In genomic region chr7:46580756-46581155, GRCh38 we compare ENCODE assay signal across 16 cellular contexts.
A peak's percentile ranks its signal among the peaks of the same experiment; 100 is the strongest.
DNase-seq lines count a peak whose midpoint lies in the region; ATAC-seq and TF ChIP-seq lines count a peak whose summit lies in the region.
"Had no signal": no experiment of that assay in that cellular context is flagged by ENCODE, and none has a peak within 500 bp of the region (broad histone marks: within the 10 kb centered on the region; RNA-seq: fewer than 3 reads in every experiment).

No MANE protein-coding gene starts in this region.

- intact Hi-C loops in lower lobe of right lung (cut with DNase I) = no loop called here

- TF ChIP-seq CTCF in osteocyte (IDR thresholded peaks at IDR 0.05) = no peak
- no peak for TF ChIP-seq CTCF in lower lobe of right lung (IDR thresholded peaks at IDR 0.05)

- peak overlapping the region in 8 of 11 experiments; percentile 17 to 80 (median 73); a peak in 15 of 22 replicates for H3K27ac ChIP-seq in BLaER1 treated with 17β-estradiol and CSF1 and Interleukin-3, amounts not matched to agents 10 nM and 100 nM
- H3K27ac ChIP-seq in lower lobe of right lung = no peak overlapping the region
- H3K27ac ChIP-seq: A549 had no signal

- no peaks in the 10 kb centered on the region for H4K20me1 ChIP-seq in BLaER1 treated with 17β-estradiol and CSF1 and Interleukin-3, amounts not matched to agents 10 nM and 100 nM

- peaks cover 2 to 29% (median 14%) of the 10 kb centered on the region in 11 experiments; a peak in 14 of 22 replicates for H3K9me3 ChIP-seq in BLaER1 treated with 17β-estradiol and CSF1 and Interleukin-3, amounts not matched to agents 10 nM and 100 nM (replicated peaks in 1 of 11)
- no peaks in the 10 kb centered on the region for H3K9me3 ChIP-seq in lower lobe of right lung
- H3K9me3 ChIP-seq: A549 had no signal

- H3K4me3 Mint-ChIP-seq in osteocyte (ENCODE audit: unreplicated experiment) = no peak overlapping the region
- H3K4me3 Mint-ChIP-seq: CD4-positive, alpha-beta T cell; GM23338 had no signal

- DNase-seq in amniotic epithelial cell (ENCODE audit: low read depth) = peak; percentile 77
- DNase-seq in osteocyte (ENCODE audit: extremely low spot score, unreplicated experiment) = no peak
- DNase-seq in activated effector memory CD4-positive, alpha-beta T cell treated with anti-CD3 and anti-CD28 coated beads, Interleukin-2, amount 50 U/mL, for 16 hours = no peak
- no peak for DNase-seq in NCI-H2227 treated with DMSO at 0.1 percent for 48 hours (lab: John Stamatoyannopoulos, UW)
- no peak for DNase-seq in central memory CD4-positive, alpha-beta T cell
- DNase-seq in lower lobe of right lung = no peak
- DNase-seq: C1 segment of cervical spinal cord; Calu3; CD4-positive, alpha-beta T cell; DMS 273 treated with DMSO at 0.1 percent for 48 hours; DMS79; H7; IMR-90 had no signal

- H3K36me3 ChIP-seq in BLaER1 treated with 17β-estradiol and CSF1 and Interleukin-3, amounts not matched to agents 10 nM and 100 nM = no peaks in the 10 kb centered on the region
- no peaks in the 10 kb centered on the region for H3K36me3 ChIP-seq in lower lobe of right lung

- H3K4me2 ChIP-seq in BLaER1 treated with 17β-estradiol and CSF1 and Interleukin-3, amounts not matched to agents 10 nM and 100 nM = peak overlapping the region; percentile 12 to 84 (median 77); a peak in 21 of 22 replicates
- H3K4me2 ChIP-seq: A549, GM23338 had no signal

- H3K4me1 ChIP-seq in BLaER1 treated with 17β-estradiol and CSF1 and Interleukin-3, amounts not matched to agents 10 nM and 100 nM = peaks cover 32 to 51% (median 40%) of the 10 kb centered on the region in 10 experiments
- no peaks in the 10 kb centered on the region for H3K4me1 ChIP-seq in lower lobe of right lung

- no peaks in the 10 kb centered on the region for H3K27me3 ChIP-seq in BLaER1 treated with 17β-estradiol and CSF1 and Interleukin-3, amounts not matched to agents 10 nM and 100 nM
- no peaks in the 10 kb centered on the region for H3K27me3 ChIP-seq in lower lobe of right lung (ENCODE audit: low read depth)

- no peak for ATAC-seq in lower lobe of right lung
- ATAC-seq: A549, GM23338 had no signal

- no peaks in the 10 kb centered on the region for H3K27me3 Mint-ChIP-seq in osteocyte (ENCODE audit: unreplicated experiment)
- H3K27me3 Mint-ChIP-seq: CD4-positive, alpha-beta T cell had no signal

- peak overlapping the region in 6 of 11 experiments; percentile 28 to 65 (median 58); a peak in 11 of 22 replicates for H3K9ac ChIP-seq in BLaER1 treated with 17β-estradiol and CSF1 and Interleukin-3, amounts not matched to agents 10 nM and 100 nM

- H3K9me3 Mint-ChIP-seq in osteocyte (ENCODE audit: unreplicated experiment) = peaks cover 11% of the 10 kb centered on the region
- H3K9me3 Mint-ChIP-seq: GM23338 had no signal

- peaks cover 47% of the 10 kb centered on the region for H3K4me1 Mint-ChIP-seq in osteocyte (ENCODE audit: unreplicated experiment)
- H3K4me1 Mint-ChIP-seq: GM23338 had no signal

- H3K27ac Mint-ChIP-seq in osteocyte (ENCODE audit: unreplicated experiment) = peak overlapping the region; percentile 88
- H3K27ac Mint-ChIP-seq: CD4-positive, alpha-beta T cell; GM23338 had no signal

- no peaks in the 10 kb centered on the region for H3K36me3 Mint-ChIP-seq in osteocyte (ENCODE audit: unreplicated experiment)

- 0 out of 20 replicates have a peak overlapping the region, but pooled peaks of 2 of the 10 experiments have one; percentile 2 to 34 for H3K4me3 ChIP-seq in BLaER1 treated with 17β-estradiol and CSF1 and Interleukin-3, amounts not matched to agents 10 nM and 100 nM
- no peak overlapping the region for H3K4me3 ChIP-seq in lower lobe of right lung
- H3K4me3 ChIP-seq: A549, GM23338 had no signal
